ENCODE assay signal across 1 cellular context in genomic region chr10:75062900-75063299, GRCh38.
TF ChIP-seq lines count a peak whose summit lies in the region.

No MANE protein-coding gene starts in this region.

TF ChIP-seq in HEK293, 187 proteins besides CTCF, POLR2A, EP300 and RAD21 (continued from another document):
- TF ChIP-seq OSR2 (tag by site-specific recombination; IDR thresholded peaks at IDR 0.05) = no peak
